1 cellular context compared by ENCODE assay signal in genomic region chr3:183884097-183884436, GRCh38.
TF ChIP-seq lines count a peak whose summit lies in the region.

No MANE protein-coding gene starts in this region.

TF ChIP-seq in GM23338, 12 proteins besides CTCF, POLR2A, EP300 and RAD21 (continued from another document):
- TF ChIP-seq, protein P1, sequence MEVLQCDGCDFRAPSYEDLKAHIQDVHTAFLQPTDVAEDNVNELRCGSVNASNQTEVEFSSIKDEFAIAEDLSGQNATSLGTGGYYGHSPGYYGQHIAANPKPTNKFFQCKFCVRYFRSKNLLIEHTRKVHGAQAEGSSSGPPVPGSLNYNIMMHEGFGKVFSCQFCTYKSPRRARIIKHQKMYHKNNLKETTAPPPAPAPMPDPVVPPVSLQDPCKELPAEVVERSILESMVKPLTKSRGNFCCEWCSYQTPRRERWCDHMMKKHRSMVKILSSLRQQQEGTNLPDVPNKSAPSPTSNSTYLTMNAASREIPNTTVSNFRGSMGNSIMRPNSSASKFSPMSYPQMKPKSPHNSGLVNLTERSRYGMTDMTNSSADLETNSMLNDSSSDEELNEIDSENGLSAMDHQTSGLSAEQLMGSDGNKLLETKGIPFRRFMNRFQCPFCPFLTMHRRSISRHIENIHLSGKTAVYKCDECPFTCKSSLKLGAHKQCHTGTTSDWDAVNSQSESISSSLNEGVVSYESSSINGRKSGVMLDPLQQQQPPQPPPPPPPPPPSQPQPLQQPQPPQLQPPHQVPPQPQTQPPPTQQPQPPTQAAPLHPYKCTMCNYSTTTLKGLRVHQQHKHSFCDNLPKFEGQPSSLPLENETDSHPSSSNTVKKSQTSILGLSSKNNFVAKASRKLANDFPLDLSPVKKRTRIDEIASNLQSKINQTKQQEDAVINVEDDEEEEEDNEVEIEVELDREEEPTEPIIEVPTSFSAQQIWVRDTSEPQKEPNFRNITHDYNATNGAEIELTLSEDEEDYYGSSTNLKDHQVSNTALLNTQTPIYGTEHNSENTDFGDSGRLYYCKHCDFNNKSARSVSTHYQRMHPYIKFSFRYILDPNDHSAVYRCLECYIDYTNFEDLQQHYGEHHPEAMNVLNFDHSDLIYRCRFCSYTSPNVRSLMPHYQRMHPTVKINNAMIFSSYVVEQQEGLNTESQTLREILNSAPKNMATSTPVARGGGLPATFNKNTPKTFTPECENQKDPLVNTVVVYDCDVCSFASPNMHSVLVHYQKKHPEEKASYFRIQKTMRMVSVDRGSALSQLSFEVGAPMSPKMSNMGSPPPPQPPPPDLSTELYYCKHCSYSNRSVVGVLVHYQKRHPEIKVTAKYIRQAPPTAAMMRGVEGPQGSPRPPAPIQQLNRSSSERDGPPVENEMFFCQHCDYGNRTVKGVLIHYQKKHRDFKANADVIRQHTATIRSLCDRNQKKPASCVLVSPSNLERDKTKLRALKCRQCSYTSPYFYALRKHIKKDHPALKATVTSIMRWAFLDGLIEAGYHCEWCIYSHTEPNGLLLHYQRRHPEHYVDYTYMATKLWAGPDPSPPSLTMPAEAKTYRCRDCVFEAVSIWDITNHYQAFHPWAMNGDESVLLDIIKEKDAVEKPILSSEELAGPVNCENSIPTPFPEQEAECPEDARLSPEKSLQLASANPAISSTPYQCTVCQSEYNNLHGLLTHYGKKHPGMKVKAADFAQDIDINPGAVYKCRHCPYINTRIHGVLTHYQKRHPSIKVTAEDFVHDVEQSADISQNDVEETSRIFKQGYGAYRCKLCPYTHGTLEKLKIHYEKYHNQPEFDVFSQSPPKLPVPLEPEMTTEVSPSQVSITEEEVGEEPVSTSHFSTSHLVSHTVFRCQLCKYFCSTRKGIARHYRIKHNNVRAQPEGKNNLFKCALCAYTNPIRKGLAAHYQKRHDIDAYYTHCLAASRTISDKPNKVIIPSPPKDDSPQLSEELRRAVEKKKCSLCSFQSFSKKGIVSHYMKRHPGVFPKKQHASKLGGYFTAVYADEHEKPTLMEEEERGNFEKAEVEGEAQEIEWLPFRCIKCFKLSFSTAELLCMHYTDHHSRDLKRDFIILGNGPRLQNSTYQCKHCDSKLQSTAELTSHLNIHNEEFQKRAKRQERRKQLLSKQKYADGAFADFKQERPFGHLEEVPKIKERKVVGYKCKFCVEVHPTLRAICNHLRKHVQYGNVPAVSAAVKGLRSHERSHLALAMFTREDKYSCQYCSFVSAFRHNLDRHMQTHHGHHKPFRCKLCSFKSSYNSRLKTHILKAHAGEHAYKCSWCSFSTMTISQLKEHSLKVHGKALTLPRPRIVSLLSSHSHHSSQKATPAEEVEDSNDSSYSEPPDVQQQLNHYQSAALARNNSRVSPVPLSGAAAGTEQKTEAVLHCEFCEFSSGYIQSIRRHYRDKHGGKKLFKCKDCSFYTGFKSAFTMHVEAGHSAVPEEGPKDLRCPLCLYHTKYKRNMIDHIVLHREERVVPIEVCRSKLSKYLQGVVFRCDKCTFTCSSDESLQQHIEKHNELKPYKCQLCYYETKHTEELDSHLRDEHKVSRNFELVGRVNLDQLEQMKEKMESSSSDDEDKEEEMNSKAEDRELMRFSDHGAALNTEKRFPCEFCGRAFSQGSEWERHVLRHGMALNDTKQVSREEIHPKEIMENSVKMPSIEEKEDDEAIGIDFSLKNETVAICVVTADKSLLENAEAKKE (CRISPR knock-in tag; IDR thresholded peaks at IDR 0.05), result no peak
- no peak for TF ChIP-seq CREB1 (CRISPR knock-in tag; IDR thresholded peaks at IDR 0.05; ENCODE audit: low read depth)
- no peak for TF ChIP-seq POLR2AphosphoS5 (IDR thresholded peaks at IDR 0.05; ENCODE audit: low read depth)
- TF ChIP-seq REST (IDR thresholded peaks at IDR 0.05; ENCODE audit: unreplicated experiment), result no peak
- TF ChIP-seq EZH2 (IDR thresholded peaks at IDR 0.05; ENCODE audit: low read depth, unreplicated experiment), result no peak
- no peak for TF ChIP-seq ZNF114 (CRISPR knock-in tag; IDR thresholded peaks at IDR 0.05)
